26 cellular contexts compared by ENCODE assay signal in genomic region chr13:85812282-85812681, GRCh38. TPM values are rescaled to one million over a fixed set of nuclear protein-coding genes. Genes with fewer than 3 reads are reported as not detected.
"Had no signal": no experiment of that assay in that cellular context is flagged by ENCODE, and none has a peak within 500 bp of the region (broad histone marks: within the 10 kb centered on the region; RNA-seq: fewer than 3 reads in every experiment).

No MANE protein-coding gene starts in this region.

- ATAC-seq: natural killer cell; right cardiac atrium; sciatic nerve; stimulated activated naive B cell treated with anti-CD40 and anti-IgM and Interleukin-4, amounts not matched to agents 10 μg/mL and 1 μg/mL and 100 μg/mL, for 72 hours; stimulated activated naive CD8-positive, alpha-beta T cell treated with anti-CD3 and anti-CD28 coated beads, Interleukin-15, Interleukin-2, amounts not matched to agents 100 U/mL and 50 U/mL, for 24 hours had no signal

- H3K9me3 ChIP-seq: ovary, prostate gland, stomach, testis, thyroid gland, transverse colon, upper lobe of left lung, vagina had no signal

- DNase-seq: hypothalamus; immature natural killer cell; left ventricle myocardium inferior; mesendoderm; naive B cell; natural killer cell; nephron progenitor cell; ovary; retina; right cardiac atrium; stimulated activated CD4-positive, alpha-beta T cell treated with anti-CD3 and anti-CD28 coated beads, Interleukin-12 subunit alpha, Interleukin-12 subunit beta, amount 100 ng/mL, for 4 hours; stimulated activated CD4-positive, alpha-beta T cell treated with anti-CD3 and anti-CD28 coated beads, Interleukin-15, amount 100 ng/mL, for 24 hours; stimulated activated CD4-positive, alpha-beta T cell treated with anti-CD3 and anti-CD28 coated beads, Interleukin-2, amount 100 ng/mL, for 24 hours; stimulated activated CD4-positive, alpha-beta T cell treated with anti-CD3 and anti-CD28 coated beads, Interleukin-4, amount 100 ng/mL, for 1 hour; stimulated activated naive B cell treated with anti-CD40 and anti-IgM and Interleukin-4, amounts not matched to agents 10 μg/mL and 1 μg/mL and 100 μg/mL, for 72 hours; stimulated activated naive CD8-positive, alpha-beta T cell treated with anti-CD3 and anti-CD28 coated beads, Interleukin-15, Interleukin-2, amounts not matched to agents 100 U/mL and 50 U/mL, for 24 hours; stomach; testis; thyroid gland; transverse colon; upper lobe of left lung had no signal

- H3K27ac ChIP-seq: left ventricle myocardium inferior, ovary, prostate gland, skin epidermis, stomach, testis, thyroid gland, transverse colon, upper lobe of left lung, vagina had no signal

- H3K27me3 ChIP-seq: ovary, stomach, testis, thyroid gland, transverse colon, upper lobe of left lung, vagina had no signal

- H3K36me3 ChIP-seq: left ventricle myocardium inferior, ovary, prostate gland, stomach, thyroid gland, transverse colon, upper lobe of left lung, vagina had no signal

- H3K4me3 ChIP-seq: left ventricle myocardium inferior, lung, ovary, prostate gland, skin epidermis, stomach, testis, thyroid gland, transverse colon, upper lobe of left lung, vagina had no signal

RNA-seq across cellular contexts. Expression of gene SLITRK6, which starts 13.1 kb away (rescaled TPM):
- polyA plus RNA-seq: immature natural killer cell had no signal
